ENCODE assay signal across 1 cellular context in genomic region chr11:9176136-9176535, GRCh38.
TF ChIP-seq lines count a peak whose summit lies in the region.

No MANE protein-coding gene starts in this region.

TF ChIP-seq in SK-N-SH treated with all-trans-retinoic acid at 6 μM for 48 hours, 23 proteins besides CTCF, POLR2A, EP300 and RAD21 (continued from another document):
- no peak for TF ChIP-seq PATZ1 (CRISPR knock-in tag; IDR thresholded peaks at IDR 0.05; ENCODE audit: borderline replicate concordance)
- no peak for TF ChIP-seq ZNF565 (CRISPR knock-in tag; conservative IDR thresholded peaks at IDR 0.05; ENCODE audit: low read depth)
